In the genomic region with DNA sequence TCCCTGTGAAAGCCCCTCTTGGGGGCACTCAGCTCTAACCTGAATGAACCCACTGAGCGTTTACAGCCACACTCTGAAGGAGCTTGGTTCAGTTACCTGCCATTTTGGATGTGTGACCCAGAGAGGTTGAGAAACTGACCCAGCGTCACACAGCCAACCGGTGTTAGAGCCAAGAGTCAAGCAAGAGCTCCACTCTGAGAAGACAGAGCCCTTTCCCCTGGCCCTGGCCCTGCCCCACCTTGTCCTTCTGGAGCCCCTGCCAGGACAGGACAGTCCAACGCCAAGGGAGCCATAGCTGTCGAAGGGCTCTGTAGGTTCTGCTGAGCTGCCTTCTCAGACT, we compare ENCODE assay signal across 1 cellular context.
TF ChIP-seq lines count a peak whose summit lies in the region.

No MANE protein-coding gene starts in this region.

TF ChIP-seq in K562, 482 proteins besides CTCF, POLR2A, EP300 and RAD21:
- TF ChIP-seq, protein P1, sequence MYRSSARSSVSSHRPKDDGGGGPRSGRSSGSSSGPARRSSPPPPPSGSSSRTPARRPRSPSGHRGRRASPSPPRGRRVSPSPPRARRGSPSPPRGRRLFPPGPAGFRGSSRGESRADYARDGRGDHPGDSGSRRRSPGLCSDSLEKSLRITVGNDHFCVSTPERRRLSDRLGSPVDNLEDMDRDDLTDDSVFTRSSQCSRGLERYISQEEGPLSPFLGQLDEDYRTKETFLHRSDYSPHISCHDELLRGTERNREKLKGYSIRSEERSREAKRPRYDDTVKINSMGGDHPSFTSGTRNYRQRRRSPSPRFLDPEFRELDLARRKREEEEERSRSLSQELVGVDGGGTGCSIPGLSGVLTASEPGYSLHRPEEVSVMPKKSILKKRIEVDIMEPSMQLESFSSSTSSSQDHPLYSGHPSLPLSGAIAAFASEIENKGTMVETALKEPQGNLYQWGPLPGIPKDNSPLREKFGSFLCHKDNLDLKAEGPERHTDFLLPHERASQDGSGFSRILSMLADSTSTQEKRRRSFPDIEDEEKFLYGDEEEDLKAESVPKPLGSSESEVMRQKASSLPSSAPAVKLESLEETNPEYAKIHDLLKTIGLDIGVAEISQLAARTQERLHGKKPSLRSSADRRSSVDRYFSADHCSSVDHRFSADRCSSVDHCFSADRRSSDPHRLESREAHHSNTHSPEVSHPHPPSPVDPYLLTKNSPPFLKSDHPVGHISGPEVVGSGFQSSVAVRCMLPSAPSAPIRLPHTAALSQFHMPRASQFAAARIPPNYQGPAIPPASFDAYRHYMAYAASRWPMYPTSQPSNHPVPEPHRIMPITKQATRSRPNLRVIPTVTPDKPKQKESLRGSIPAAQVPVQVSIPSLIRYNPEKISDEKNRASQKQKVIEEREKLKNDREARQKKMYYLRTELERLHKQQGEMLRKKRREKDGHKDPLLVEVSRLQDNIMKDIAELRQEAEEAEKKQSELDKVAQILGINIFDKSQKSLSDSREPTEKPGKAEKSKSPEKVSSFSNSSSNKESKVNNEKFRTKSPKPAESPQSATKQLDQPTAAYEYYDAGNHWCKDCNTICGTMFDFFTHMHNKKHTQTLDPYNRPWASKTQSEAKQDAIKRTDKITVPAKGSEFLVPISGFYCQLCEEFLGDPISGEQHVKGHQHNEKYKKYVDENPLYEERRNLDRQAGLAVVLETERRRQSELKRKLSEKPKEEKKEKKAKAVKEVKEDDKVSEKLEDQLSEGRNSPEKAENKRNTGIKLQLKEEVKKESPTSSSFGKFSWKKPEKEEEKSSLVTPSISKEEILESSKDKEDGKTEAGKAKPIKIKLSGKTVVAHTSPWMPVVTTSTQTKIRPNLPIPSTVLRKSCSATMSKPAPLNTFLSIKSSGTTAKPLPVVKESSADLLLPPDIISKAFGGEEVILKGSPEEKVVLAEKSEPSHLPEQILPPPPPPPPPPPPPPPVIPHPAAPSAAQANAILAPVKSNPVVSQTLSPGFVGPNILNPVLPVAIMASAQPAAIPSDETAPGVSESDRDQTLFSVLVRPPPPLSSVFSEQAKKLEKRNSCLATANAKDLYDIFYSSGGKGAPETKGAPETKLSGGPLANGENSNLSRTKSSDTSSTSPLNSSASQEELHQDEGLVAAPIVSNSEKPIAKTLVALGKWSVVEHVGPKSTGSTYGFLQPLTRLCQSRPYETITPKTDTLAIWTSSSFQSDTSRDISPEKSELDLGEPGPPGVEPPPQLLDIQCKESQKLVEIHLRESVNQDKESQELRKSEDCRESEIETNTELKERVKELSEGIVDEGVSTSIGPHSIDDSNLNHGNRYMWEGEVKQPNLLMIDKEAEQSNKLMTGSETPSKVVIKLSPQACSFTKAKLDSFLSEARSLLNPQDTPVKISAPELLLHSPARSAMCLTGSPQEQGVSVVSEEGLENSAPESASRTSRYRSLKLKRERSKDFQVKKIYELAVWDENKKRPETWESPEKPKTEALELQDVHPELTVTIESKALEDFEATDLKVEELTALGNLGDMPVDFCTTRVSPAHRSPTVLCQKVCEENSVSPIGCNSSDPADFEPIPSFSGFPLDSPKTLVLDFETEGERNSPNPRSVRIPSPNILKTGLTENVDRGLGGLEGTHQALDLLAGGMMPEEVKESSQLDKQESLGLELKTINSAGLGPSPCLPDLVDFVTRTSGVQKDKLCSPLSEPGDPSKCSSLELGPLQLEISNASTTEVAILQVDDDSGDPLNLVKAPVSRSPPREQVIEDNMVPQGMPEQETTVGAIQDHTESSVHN (IDR thresholded peaks at IDR 0.05; ENCODE audit: borderline replicate concordance in 1 of 2, low read depth in 1 of 2): no peak
- TF ChIP-seq RBM25 (IDR thresholded peaks at IDR 0.05; ENCODE audit: low read depth, low read length, severe bottlenecking) (peak; percentile 9), FOXA3 (CRISPR knock-in tag; conservative IDR thresholded peaks at IDR 0.05 in 1 of 2, IDR thresholded peaks at IDR 0.05 in 1 of 2) (no peak), ZFP36 (IDR thresholded peaks at IDR 0.05; ENCODE audit: low read depth, low read length, partially characterized antibody) (peak; percentile 31), ZNF24 (IDR thresholded peaks at IDR 0.05) (no peak)
